Comparison of ENCODE assay signal across 8 cellular contexts in the genomic region with DNA sequence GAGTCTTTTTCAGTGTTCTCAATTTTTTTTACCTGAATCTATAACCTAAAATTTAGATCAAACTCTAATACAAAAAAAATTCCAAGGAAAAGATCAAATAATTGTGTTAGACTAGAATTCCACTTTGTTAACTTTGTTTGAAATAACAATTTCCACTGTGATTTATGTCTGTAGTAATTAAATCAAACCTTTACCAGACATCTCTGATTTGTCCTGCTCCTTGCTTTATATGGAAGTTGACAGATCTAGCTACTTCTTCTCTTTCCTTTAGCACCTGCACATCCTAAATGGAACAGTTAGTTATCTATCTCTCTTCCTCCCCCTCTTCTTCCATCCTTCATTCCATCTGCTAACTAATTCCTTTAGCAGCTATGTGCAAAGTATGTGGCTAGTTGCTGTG.
"Had no signal": no experiment of that assay in that cellular context is flagged by ENCODE, and none has a peak within 500 bp of the region (broad histone marks: within the 10 kb centered on the region; RNA-seq: fewer than 3 reads in every experiment).

No MANE protein-coding gene starts in this region.

- H3K9ac ChIP-seq: GM23248 had no signal

- H3K4me2 ChIP-seq: GM23338 had no signal

- H2AFZ ChIP-seq: GM23248, GM23338 had no signal

- H3K36me3 ChIP-seq: HAP-1 had no signal

- H3K27ac ChIP-seq: GM23248 had no signal

- H3K9me3 ChIP-seq: HAP-1 had no signal

- ATAC-seq: GM23338, HCT116 had no signal

- H3K4me3 ChIP-seq: GM23248, GM23338, HAP-1 had no signal

- DNase-seq: GM23248, GOT3, H7, H9, HFFc6 had no signal
